In the genomic region with DNA sequence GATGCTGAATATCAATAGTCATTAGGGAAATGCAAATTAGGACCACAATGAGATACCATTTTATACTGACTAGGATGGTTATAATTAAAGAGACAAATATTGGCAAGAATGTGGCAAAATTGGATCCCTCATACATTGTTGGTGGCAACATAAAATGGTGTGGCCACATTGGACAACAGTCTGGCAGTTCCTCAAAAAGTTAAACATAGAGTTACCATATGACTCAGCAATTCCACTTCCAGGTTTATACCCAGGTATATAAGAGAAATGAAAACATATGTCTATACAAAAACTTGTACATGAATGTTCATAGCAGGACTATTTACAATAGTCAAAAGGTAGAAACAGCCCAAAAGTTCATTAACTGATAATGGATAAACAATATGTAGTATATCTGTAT, we compare ENCODE assay signal across 1 cellular context.
TF ChIP-seq lines count a peak whose summit lies in the region.

No MANE protein-coding gene starts in this region.

TF ChIP-seq in HCT116, 20 proteins besides CTCF, POLR2A, EP300 and RAD21:
- TF ChIP-seq EGR1 (IDR thresholded peaks at IDR 0.05; ENCODE audit: low read depth) = no peak
- TF ChIP-seq SRF (IDR thresholded peaks at IDR 0.05; ENCODE audit: low read depth) = no peak
- no peak for TF ChIP-seq CEBPB (IDR thresholded peaks at IDR 0.05; ENCODE audit: low read depth)
- TF ChIP-seq ELF1 (IDR thresholded peaks at IDR 0.05; ENCODE audit: borderline replicate concordance, low read depth) = no peak
- no peak for TF ChIP-seq EZH2phosphoT487 (IDR thresholded peaks at IDR 0.05; ENCODE audit: borderline replicate concordance)
- TF ChIP-seq CBX3 (IDR thresholded peaks at IDR 0.05; ENCODE audit: low read depth) = no peak
- TF ChIP-seq POLR2AphosphoS5 (IDR thresholded peaks at IDR 0.05; ENCODE audit: low read depth, low read length) = no peak
- no peak for TF ChIP-seq SP1 (IDR thresholded peaks at IDR 0.05; ENCODE audit: low read depth)
- TF ChIP-seq, protein P1, sequence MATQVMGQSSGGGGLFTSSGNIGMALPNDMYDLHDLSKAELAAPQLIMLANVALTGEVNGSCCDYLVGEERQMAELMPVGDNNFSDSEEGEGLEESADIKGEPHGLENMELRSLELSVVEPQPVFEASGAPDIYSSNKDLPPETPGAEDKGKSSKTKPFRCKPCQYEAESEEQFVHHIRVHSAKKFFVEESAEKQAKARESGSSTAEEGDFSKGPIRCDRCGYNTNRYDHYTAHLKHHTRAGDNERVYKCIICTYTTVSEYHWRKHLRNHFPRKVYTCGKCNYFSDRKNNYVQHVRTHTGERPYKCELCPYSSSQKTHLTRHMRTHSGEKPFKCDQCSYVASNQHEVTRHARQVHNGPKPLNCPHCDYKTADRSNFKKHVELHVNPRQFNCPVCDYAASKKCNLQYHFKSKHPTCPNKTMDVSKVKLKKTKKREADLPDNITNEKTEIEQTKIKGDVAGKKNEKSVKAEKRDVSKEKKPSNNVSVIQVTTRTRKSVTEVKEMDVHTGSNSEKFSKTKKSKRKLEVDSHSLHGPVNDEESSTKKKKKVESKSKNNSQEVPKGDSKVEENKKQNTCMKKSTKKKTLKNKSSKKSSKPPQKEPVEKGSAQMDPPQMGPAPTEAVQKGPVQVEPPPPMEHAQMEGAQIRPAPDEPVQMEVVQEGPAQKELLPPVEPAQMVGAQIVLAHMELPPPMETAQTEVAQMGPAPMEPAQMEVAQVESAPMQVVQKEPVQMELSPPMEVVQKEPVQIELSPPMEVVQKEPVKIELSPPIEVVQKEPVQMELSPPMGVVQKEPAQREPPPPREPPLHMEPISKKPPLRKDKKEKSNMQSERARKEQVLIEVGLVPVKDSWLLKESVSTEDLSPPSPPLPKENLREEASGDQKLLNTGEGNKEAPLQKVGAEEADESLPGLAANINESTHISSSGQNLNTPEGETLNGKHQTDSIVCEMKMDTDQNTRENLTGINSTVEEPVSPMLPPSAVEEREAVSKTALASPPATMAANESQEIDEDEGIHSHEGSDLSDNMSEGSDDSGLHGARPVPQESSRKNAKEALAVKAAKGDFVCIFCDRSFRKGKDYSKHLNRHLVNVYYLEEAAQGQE (IDR thresholded peaks at IDR 0.05; ENCODE audit: low read depth) = no peak
- no peak for TF ChIP-seq ZNF274 (IDR thresholded peaks at IDR 0.05; ENCODE audit: low read depth, low read length)
- TF ChIP-seq JUND (IDR thresholded peaks at IDR 0.05) = no peak
- no peak for TF ChIP-seq YY1 (IDR thresholded peaks at IDR 0.05; ENCODE audit: extremely low read depth, insufficient replicate concordance, low read depth, low read length)
- TF ChIP-seq, protein P2, sequence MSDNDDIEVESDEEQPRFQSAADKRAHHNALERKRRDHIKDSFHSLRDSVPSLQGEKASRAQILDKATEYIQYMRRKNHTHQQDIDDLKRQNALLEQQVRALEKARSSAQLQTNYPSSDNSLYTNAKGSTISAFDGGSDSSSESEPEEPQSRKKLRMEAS (IDR thresholded peaks at IDR 0.05) = no peak
- TF ChIP-seq, protein P3, sequence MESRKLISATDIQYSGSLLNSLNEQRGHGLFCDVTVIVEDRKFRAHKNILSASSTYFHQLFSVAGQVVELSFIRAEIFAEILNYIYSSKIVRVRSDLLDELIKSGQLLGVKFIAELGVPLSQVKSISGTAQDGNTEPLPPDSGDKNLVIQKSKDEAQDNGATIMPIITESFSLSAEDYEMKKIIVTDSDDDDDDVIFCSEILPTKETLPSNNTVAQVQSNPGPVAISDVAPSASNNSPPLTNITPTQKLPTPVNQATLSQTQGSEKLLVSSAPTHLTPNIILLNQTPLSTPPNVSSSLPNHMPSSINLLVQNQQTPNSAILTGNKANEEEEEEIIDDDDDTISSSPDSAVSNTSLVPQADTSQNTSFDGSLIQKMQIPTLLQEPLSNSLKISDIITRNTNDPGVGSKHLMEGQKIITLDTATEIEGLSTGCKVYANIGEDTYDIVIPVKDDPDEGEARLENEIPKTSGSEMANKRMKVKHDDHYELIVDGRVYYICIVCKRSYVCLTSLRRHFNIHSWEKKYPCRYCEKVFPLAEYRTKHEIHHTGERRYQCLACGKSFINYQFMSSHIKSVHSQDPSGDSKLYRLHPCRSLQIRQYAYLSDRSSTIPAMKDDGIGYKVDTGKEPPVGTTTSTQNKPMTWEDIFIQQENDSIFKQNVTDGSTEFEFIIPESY (IDR thresholded peaks at IDR 0.05; ENCODE audit: extremely low read depth, insufficient replicate concordance, low read length) = no peak
- no peak for TF ChIP-seq EZH2 (IDR thresholded peaks at IDR 0.05)
- TF ChIP-seq ZFX (IDR thresholded peaks at IDR 0.05) = no peak
- TF ChIP-seq, protein P4, sequence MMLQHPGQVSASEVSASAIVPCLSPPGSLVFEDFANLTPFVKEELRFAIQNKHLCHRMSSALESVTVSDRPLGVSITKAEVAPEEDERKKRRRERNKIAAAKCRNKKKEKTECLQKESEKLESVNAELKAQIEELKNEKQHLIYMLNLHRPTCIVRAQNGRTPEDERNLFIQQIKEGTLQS (IDR thresholded peaks at IDR 0.05) = no peak
- TF ChIP-seq SIN3A (IDR thresholded peaks at IDR 0.05; ENCODE audit: low read depth) = no peak
- TF ChIP-seq FOSL1 (IDR thresholded peaks at IDR 0.05; ENCODE audit: low read depth) = no peak
TF ChIP-seq in HCT116: peak in this region for 0.
